11 cellular contexts compared by ENCODE assay signal in genomic region chr12:117134059-117134458, GRCh38. TPM values are rescaled to one million over a fixed set of nuclear protein-coding genes. Genes with fewer than 3 reads are reported as not detected.
DNase-seq lines count a peak whose midpoint lies in the region; ATAC-seq and TF ChIP-seq lines count a peak whose summit lies in the region.
"Had no signal": no experiment of that assay in that cellular context is flagged by ENCODE, and none has a peak within 500 bp of the region (broad histone marks: within the 10 kb centered on the region; RNA-seq: fewer than 3 reads in every experiment).

No MANE protein-coding gene starts in this region.

- H2BK20ac ChIP-seq in IMR-90 (ENCODE audit: low read depth, low read length), result no peak overlapping the region

- no peak overlapping the region for H3K23ac ChIP-seq in IMR-90 (ENCODE audit: low read depth, low read length)

- no peak overlapping the region for H3K14ac ChIP-seq in IMR-90 (replicated peaks; ENCODE audit: low read depth, low read length)

- H3K4ac ChIP-seq in IMR-90 (ENCODE audit: low read depth, low read length), result no peak overlapping the region

- TF ChIP-seq POLR2A in IMR-90 (IDR thresholded peaks at IDR 0.05; ENCODE audit: low read depth, low read length), result no peak
- TF ChIP-seq POLR2A in spleen (IDR thresholded peaks at IDR 0.05), result no peak

- H2AFZ ChIP-seq in IMR-90 (replicated peaks; ENCODE audit: low read length, poor library complexity), result peak overlapping the region; percentile 29

- no peaks in the 10 kb centered on the region for H3K9me1 ChIP-seq in IMR-90 (ENCODE audit: insufficient read depth, low read length)

- no peak for TF ChIP-seq RAD21 in IMR-90 (IDR thresholded peaks at IDR 0.05; ENCODE audit: low read length)

- no TSS peak for BruUV-seq in IMR-90 (replicated peaks; lab: Mats Ljungman, UMichigan)

- H3K4me1 ChIP-seq in IMR-90 (ENCODE audit: control insufficient read depth, insufficient read depth, low read length) (no peaks in the 10 kb centered on the region), spleen (peaks cover 0 to 13% (median 2%) of the 10 kb centered on the region in 6 donors)

- H3K27me3 ChIP-seq in IMR-90 (ENCODE audit: control insufficient read depth, insufficient read depth, low read length), result no peaks in the 10 kb centered on the region; the same call in 1 of the 2 replicates
- H3K27me3 ChIP-seq in spleen (replicated peaks in 1 of 7), result no peaks in the 10 kb centered on the region
- H3K27me3 ChIP-seq: pancreas had no signal

- DNase-seq in IMR-90, result no peak
- DNase-seq in activated CD4-positive, alpha-beta T cell treated with anti-CD3 and anti-CD28 coated beads, Interleukin-2, amount 10 ng/mL, durations not matched to agents 24 days and 14 days, result peak; percentile 86
- peak; percentile 45 for DNase-seq in cerebellum (ENCODE audit: low spot score)
- peak; percentile 3 to 13 for DNase-seq in stimulated activated CD8-positive, alpha-beta memory T cell treated with anti-CD3 and anti-CD28 coated beads, Interleukin-2, amount 100 ng/mL, for 1 hour (ENCODE audit: low read depth in 2 of 2)
- no peak for DNase-seq in H4 (ENCODE audit: low spot score)
- DNase-seq in spleen, result no peak
- DNase-seq in amniotic stem cell (lab: John Stamatoyannopoulos, UW), result no peak
- DNase-seq: aorta, NCI-H510A treated with DMSO at 0.1 percent for 48 hours, pancreas had no signal

- no peak overlapping the region for H3K18ac ChIP-seq in IMR-90 (ENCODE audit: low read depth, low read length)

- CTCF ChIA-PET in IMR-90 (lab: Yijun Ruan, JAX), result interaction anchor here (1.0 kb wide), 1 partner anchor 11 kb away, joined by 3 read pairs; no protein-coding TSS in a partner anchor

- peak overlapping the region; percentile 44 for H3K4me3 Mint-ChIP-seq in activated CD4-positive, alpha-beta T cell treated with anti-CD3 and anti-CD28 coated beads, Interleukin-2, amount 10 ng/mL, durations not matched to agents 24 days and 14 days

- no peak overlapping the region for H2AK9ac ChIP-seq in IMR-90 (replicated peaks; ENCODE audit: low read depth, low read length, poor library complexity)

- H3K27me3 Mint-ChIP-seq in activated CD4-positive, alpha-beta T cell treated with anti-CD3 and anti-CD28 coated beads, Interleukin-2, amount 10 ng/mL, durations not matched to agents 24 days and 14 days, result no peaks in the 10 kb centered on the region

- no peak overlapping the region for H3K9ac ChIP-seq in IMR-90 (ENCODE audit: low read depth, low read length)

- no peak overlapping the region for H2AK5ac ChIP-seq in IMR-90 (ENCODE audit: low read depth, low read length)

- H3K9me3 Mint-ChIP-seq in activated CD4-positive, alpha-beta T cell treated with anti-CD3 and anti-CD28 coated beads, Interleukin-2, amount 10 ng/mL, durations not matched to agents 24 days and 14 days, result no peaks in the 10 kb centered on the region

- in situ Hi-C loops in IMR-90 (cut with MboI; ENCODE audit: low sequenced_read_pairs), result no loop called here

- H3K27ac Mint-ChIP-seq in activated CD4-positive, alpha-beta T cell treated with anti-CD3 and anti-CD28 coated beads, Interleukin-2, amount 10 ng/mL, durations not matched to agents 24 days and 14 days, result peak overlapping the region; percentile 76

- H3K4me2 ChIP-seq in IMR-90 (ENCODE audit: low read depth, low read length), result no peak overlapping the region

- H3K36me3 Mint-ChIP-seq in activated CD4-positive, alpha-beta T cell treated with anti-CD3 and anti-CD28 coated beads, Interleukin-2, amount 10 ng/mL, durations not matched to agents 24 days and 14 days (ENCODE audit: low read depth), result no peaks in the 10 kb centered on the region

- H2BK5ac ChIP-seq in IMR-90 (ENCODE audit: low read depth, low read length, poor library complexity, severe bottlenecking), result no peak overlapping the region

- intact Hi-C loops in IMR-90 (cut with micrococcal nuclease), result no loop called here
- intact Hi-C loops in activated CD4-positive, alpha-beta T cell treated with anti-CD3 and anti-CD28 coated beads, Interleukin-2, amount 10 ng/mL, durations not matched to agents 24 days and 14 days (cut with micrococcal nuclease), result loop anchor here (1.0 to 10.0 kb wide), 5 partner anchors 16 to 317 kb away; partner anchors contain the start of gene TESC
- intact Hi-C loops in spleen (cut with DNase I; ENCODE audit: low total_unique reads), result no loop called here

- H4K20me1 ChIP-seq in IMR-90 (ENCODE audit: insufficient read depth, low read length), result no peaks in the 10 kb centered on the region

- no peak overlapping the region for H2BK120ac ChIP-seq in IMR-90 (ENCODE audit: low read depth, low read length)

- dilution Hi-C loops in IMR-90 (cut with HindIII; ENCODE audit: low sequenced_read_pairs, unreplicated experiment), result no loop called here

- TF ChIP-seq CTCF in IMR-90 (conservative IDR thresholded peaks at IDR 0.05; ENCODE audit: low read depth, low read length) (no peak), spleen (IDR thresholded peaks at IDR 0.05 in 8 of 11, conservative IDR thresholded peaks at IDR 0.05 in 3 of 11) (no peak)

- ATAC-seq in IMR-90 (ENCODE audit: low read depth) (no peak), GM21423 (IDR thresholded peaks at IDR 0.05; ENCODE audit: unreplicated experiment) (no peak)
- ATAC-seq: pancreas had no signal

- no peak overlapping the region for H4K5ac ChIP-seq in IMR-90 (ENCODE audit: low read depth, low read length)

- POLR2A ChIA-PET in IMR-90 (lab: Charles Lee; ENCODE audit: unreplicated experiment), result no interaction called here

- no peak overlapping the region for H4K91ac ChIP-seq in IMR-90 (ENCODE audit: insufficient read depth, low read depth, low read length)

- no peaks in the 10 kb centered on the region for H3K79me1 ChIP-seq in IMR-90 (ENCODE audit: low read depth in 1 of 2, low read length in 2 of 2)

- H3K56ac ChIP-seq in IMR-90 (ENCODE audit: extremely low read depth, insufficient read depth, low read length), result no peak overlapping the region

- no peak overlapping the region for H4K8ac ChIP-seq in IMR-90 (ENCODE audit: low read depth in 2 of 2, low read length in 2 of 2)

- H3K9me3 ChIP-seq in IMR-90 (ENCODE audit: control insufficient read depth, insufficient read depth, low read length) (no peaks in the 10 kb centered on the region), spleen (no peaks in the 10 kb centered on the region)
- H3K9me3 ChIP-seq: pancreas had no signal

- WGBS in IMR-90 (ENCODE audit: extremely low coverage in 2 of 2, insufficient read length in 1 of 2), 2 experiments, result 27% methylated on average over 3 of the region's 10 CpGs; no CpG with 5 or more reads in 1 of the 2 experiments
- 19 to 42% (median 24%) methylated on average over 10 of the region's 10 CpGs for WGBS in spleen, 5 donors

- no peak overlapping the region for H2BK15ac ChIP-seq in IMR-90 (ENCODE audit: low read depth, low read length)

- H3K4me3 ChIP-seq in IMR-90 (ENCODE audit: insufficient read depth, low read depth, low read length) (no peak overlapping the region), spleen (no peak overlapping the region)
- H3K4me3 ChIP-seq: pancreas had no signal

- H3K36me3 ChIP-seq in IMR-90 (ENCODE audit: control insufficient read depth, insufficient read depth, low read length) (no peaks in the 10 kb centered on the region), spleen (no peaks in the 10 kb centered on the region)
- H3K36me3 ChIP-seq: pancreas had no signal

- H3K27ac ChIP-seq in IMR-90 (ENCODE audit: insufficient read depth, low read length) (no peak overlapping the region), spleen (no peak overlapping the region)
- H3K27ac ChIP-seq: pancreas had no signal

- peaks cover 18% of the 10 kb centered on the region for H3K4me1 Mint-ChIP-seq in activated CD4-positive, alpha-beta T cell treated with anti-CD3 and anti-CD28 coated beads, Interleukin-2, amount 10 ng/mL, durations not matched to agents 24 days and 14 days

TF ChIP-seq in IMR-90, 13 proteins besides CTCF, POLR2A, EP300 and RAD21 (continues in another document):
- TF ChIP-seq RCOR1 (IDR thresholded peaks at IDR 0.05; ENCODE audit: insufficient replicate concordance, low read length) (no peak), MXI1 (IDR thresholded peaks at IDR 0.05; ENCODE audit: borderline replicate concordance, low read depth, low read length) (no peak), MAZ (IDR thresholded peaks at IDR 0.05; ENCODE audit: borderline replicate concordance, low read depth, low read length) (no peak), USF2 (IDR thresholded peaks at IDR 0.05; ENCODE audit: low read depth, low read length) (no peak), FOS (IDR thresholded peaks at IDR 0.05; ENCODE audit: low read depth, low read length) (no peak), CEBPB (IDR thresholded peaks at IDR 0.05; ENCODE audit: low read depth, low read length) (no peak)

RNA-seq across cellular contexts. Expression of gene TESC, which starts 34.8 kb away (rescaled TPM):
- total RNA-seq in IMR-90 (2012; rRNA removed) (0.18 TPM in 1 of 2 replicates, not detected in the other), cerebellum (6.2 TPM), spleen (10 to 100 TPM in 5 of 7 donors, 1 to 10 TPM in 2; 5.5 to 26.9 (median 20.3) TPM)
- polyA plus RNA-seq in IMR-90 (2012; rRNA removed) (0.22 TPM in 1 of 2 replicates, not detected in the other), spleen (10 to 100 TPM in 2 of 3 donors, 1 to 10 TPM in 1; 5.5 to 16.1 (median 10.9) TPM)
- 0.09 TPM in 1 of 2 replicates, not detected in the other for polyA plus RNA-seq in IMR-90 (2012; cell fraction: cytosol; rRNA removed)
- polyA plus RNA-seq in IMR-90 (2012; cell fraction: nucleus; rRNA removed; ENCODE audit: low replicate concordance), result not detected in 2 replicates
- total RNA-seq in activated CD4-positive, alpha-beta T cell treated with anti-CD3 and anti-CD28 coated beads, Interleukin-2, amount 10 ng/mL, durations not matched to agents 24 days and 14 days, result 61.6 and 62.6 TPM in 2 replicates
- total RNA-seq in H4 (2014; rRNA removed; shearing (Covaris generic)), result 3.9 and 8.0 TPM in 2 replicates

RNA-seq across cellular contexts. Expression of gene FBXO21, which starts 56.2 kb away (rescaled TPM):
- total RNA-seq in IMR-90 (2012; rRNA removed) (56.6 and 61.7 TPM in 2 replicates), cerebellum (148 TPM), spleen (100 to 1,000 TPM in 2 of 7 donors, 10 to 100 TPM in 5; 30.6 to 130 (median 50.0) TPM)
- polyA plus RNA-seq in IMR-90 (2012; rRNA removed) (37.6 and 43.6 TPM in 2 replicates), spleen (10 to 100 TPM in 1 of 3 donors, 1 to 10 TPM in 2; 6.3 to 10.5 (median 6.7) TPM)
- polyA plus RNA-seq in IMR-90 (2012; cell fraction: cytosol; rRNA removed), result 21.5 and 38.1 TPM in 2 replicates
- 24.4 and 28.8 TPM in 2 replicates for polyA plus RNA-seq in IMR-90 (2012; cell fraction: nucleus; rRNA removed; ENCODE audit: low replicate concordance)
- 28.0 and 28.1 TPM in 2 replicates for total RNA-seq in activated CD4-positive, alpha-beta T cell treated with anti-CD3 and anti-CD28 coated beads, Interleukin-2, amount 10 ng/mL, durations not matched to agents 24 days and 14 days
- total RNA-seq in H4 (2014; rRNA removed; shearing (Covaris generic)), result 33.7 and 38.3 TPM in 2 replicates

Comparison
In these comparisons a context has a peak if more than half of its experiments do, and no peak if none do; other contexts are left out.
1. DNase-seq: peak in activated CD4-positive, alpha-beta T cell treated with anti-CD3 and anti-CD28 coated beads, Interleukin-2, amount 10 ng/mL, durations not matched to agents 24 days and 14 days (single experiment), cerebellum (single experiment) and stimulated activated CD8-positive, alpha-beta memory T cell treated with anti-CD3 and anti-CD28 coated beads, Interleukin-2, amount 100 ng/mL, for 1 hour (2 of 2); none in IMR-90 (single experiment), H4 (single experiment), spleen (single experiment) and amniotic stem cell (single experiment).